ENCODE assay signal across 14 cellular contexts in the genomic region with DNA sequence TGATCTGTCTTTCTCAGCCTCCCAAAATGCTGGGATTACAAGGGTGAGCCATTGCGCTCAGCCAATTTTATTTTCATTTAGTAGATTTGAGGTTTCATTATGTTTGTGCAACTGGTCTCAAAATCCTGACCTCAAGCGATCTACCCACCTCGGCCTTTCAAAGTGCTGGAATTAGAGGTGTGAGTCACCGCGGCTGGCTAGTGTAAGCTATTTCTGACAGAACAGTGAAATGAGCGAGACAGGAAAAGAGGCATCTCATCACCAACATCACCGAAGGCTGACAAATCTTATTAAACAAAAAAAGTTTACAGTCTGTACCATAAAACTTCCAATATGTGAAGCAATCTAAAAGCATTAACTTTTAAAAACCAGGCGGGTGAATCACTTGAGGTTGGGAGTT. TPM values are rescaled to one million over a fixed set of nuclear protein-coding genes. Genes with fewer than 3 reads are reported as not detected.
DNase-seq lines count a peak whose midpoint lies in the region; ATAC-seq and TF ChIP-seq lines count a peak whose summit lies in the region.
"Had no signal": no experiment of that assay in that cellular context is flagged by ENCODE, and none has a peak within 500 bp of the region (broad histone marks: within the 10 kb centered on the region; RNA-seq: fewer than 3 reads in every experiment).

No MANE protein-coding gene starts in this region.

- no peaks in the 10 kb centered on the region for H3K27me3 ChIP-seq in prostate gland (replicated peaks; ENCODE audit: insufficient read depth)
- H3K27me3 ChIP-seq in heart right ventricle = no peaks in the 10 kb centered on the region

- H3K9me3 ChIP-seq in prostate gland (no peaks in the 10 kb centered on the region), heart right ventricle (no peaks in the 10 kb centered on the region)

- H3K4me3 ChIP-seq in fibroblast of pulmonary artery (replicated peaks; ENCODE audit: low read depth, low read length) = no peak overlapping the region
- H3K4me3 ChIP-seq in prostate gland = no peak overlapping the region
- H3K4me3 ChIP-seq in heart right ventricle = no peak overlapping the region

- H3K36me3 ChIP-seq in prostate gland = no peaks in the 10 kb centered on the region
- peaks cover 0 to 7% (median 0%) of the 10 kb centered on the region in 9 donors for H3K36me3 ChIP-seq in heart right ventricle

- DNase-seq in HCEC 1CT = peak; percentile 93
- peak; percentile 28 for DNase-seq in RPMI7951 (ENCODE audit: low read depth)
- DNase-seq in fibroblast of pulmonary artery (ENCODE audit: low read depth) = peak; percentile 20
- no peak for DNase-seq in prostate gland (ENCODE audit: low spot score)
- no peak for DNase-seq in DMS79 treated with DMSO at 0.1 percent for 48 hours (lab: John Stamatoyannopoulos, UW)
- no peak for DNase-seq in activated naive CD4-positive, alpha-beta T cell treated with Interleukin-2 at 50 U/mL for 16 hours
- no peak for DNase-seq in heart right ventricle
- DNase-seq: activated naive CD4-positive, alpha-beta T cell; cerebellar nuclear complex; H9; midbrain; stimulated activated naive CD8-positive, alpha-beta T cell treated with anti-CD3 and anti-CD28 coated beads, Interleukin-15, amount 100 ng/mL, for 72 hours; T-helper 2 cell had no signal

- no peak for TF ChIP-seq POLR2A in prostate gland (IDR thresholded peaks at IDR 0.05)

- 50% methylated on average over 8 of the region's 8 CpGs for WGBS in prostate gland
- WGBS in heart right ventricle, 2 donors = 79 to 88% methylated on average over 8 of the region's 8 CpGs

- TF ChIP-seq CTCF in fibroblast of pulmonary artery (IDR thresholded peaks at IDR 0.05; ENCODE audit: low read length, missing control alignments) = no peak
- TF ChIP-seq CTCF in prostate gland (IDR thresholded peaks at IDR 0.05) = no peak
- no peak for TF ChIP-seq CTCF in heart right ventricle (IDR thresholded peaks at IDR 0.05)

- H3K4me1 ChIP-seq in prostate gland (replicated peaks) (peaks cover 13% of the 10 kb centered on the region), heart right ventricle (peaks cover 0 to 20% (median 0%) of the 10 kb centered on the region in 9 donors)

- ATAC-seq in HG03108 (IDR thresholded peaks at IDR 0.05; ENCODE audit: unreplicated experiment) = no peak
- no peak for ATAC-seq in heart right ventricle
- ATAC-seq: stimulated activated naive CD8-positive, alpha-beta T cell treated with anti-CD3 and anti-CD28 coated beads, Interleukin-15, amount 100 ng/mL, for 72 hours had no signal

- intact Hi-C loops in prostate gland (cut with DNase I) (no loop called here), heart right ventricle (cut with DNase I) (no loop called here)

- peak overlapping the region; percentile 74 to 80 for H3K27ac ChIP-seq in prostate gland
- H3K27ac ChIP-seq in heart right ventricle = no peak overlapping the region

RNA-seq across cellular contexts. Expression of gene ZNF888, which starts 12.2 kb away (rescaled TPM):
- total RNA-seq in RPMI7951 (2014; rRNA removed; shearing (Covaris generic)) = 4.6 and 5.6 TPM in 2 replicates
- 10 to 100 TPM; 21.4 to 34.5 TPM for total RNA-seq in prostate gland
- 1 to 10 TPM in 9 of 10 donors, under 1 TPM in 1; 0.76 to 2.3 (median 1.4) TPM for total RNA-seq in heart right ventricle
- 1 to 10 TPM in 1 of 2 donors, under 1 TPM in 1; 0.70 to 1.6 TPM for polyA plus RNA-seq in heart right ventricle

RNA-seq across cellular contexts. Expression of gene ZNF816, which starts 27.2 kb away (rescaled TPM):
- 11.4 and 16.4 TPM in 2 replicates for total RNA-seq in RPMI7951 (2014; rRNA removed; shearing (Covaris generic))
- total RNA-seq in prostate gland (10 to 100 TPM; 15.8 to 31.8 TPM), heart right ventricle (10 to 100 TPM in 1 of 10 donors, 1 to 10 TPM in 9; 3.8 to 11.8 (median 5.6) TPM)
- 1 to 10 TPM; 1.6 to 1.9 TPM for polyA plus RNA-seq in heart right ventricle

RNA-seq across cellular contexts. Expression of gene ZNF320, which starts 38.0 kb away (rescaled TPM):
- 2.3 and 9.4 TPM in 2 replicates for total RNA-seq in RPMI7951 (2014; rRNA removed; shearing (Covaris generic))
- 10 to 100 TPM; 20.0 to 42.9 TPM for total RNA-seq in prostate gland
- 10 to 100 TPM in 1 of 10 donors, 1 to 10 TPM in 9; 6.3 to 16.3 (median 7.6) TPM for total RNA-seq in heart right ventricle
- polyA plus RNA-seq in heart right ventricle = 10 to 100 TPM in 1 of 2 donors, 1 to 10 TPM in 1; 2.7 to 10.0 TPM

Comparison
In these comparisons a context has a peak if more than half of its experiments do, and no peak if none do; other contexts are left out.
1. DNase-seq: peak in HCEC 1CT (single experiment), RPMI7951 (single experiment) and fibroblast of pulmonary artery (single experiment); none in prostate gland (single experiment), DMS79 treated with DMSO at 0.1 percent for 48 hours (single experiment), activated naive CD4-positive, alpha-beta T cell treated with Interleukin-2 at 50 U/mL for 16 hours (single experiment) and heart right ventricle (0 of 2).
2. H3K27ac ChIP-seq: peak in prostate gland (2 of 2); none in heart right ventricle (0 of 10).